In the genomic region with DNA sequence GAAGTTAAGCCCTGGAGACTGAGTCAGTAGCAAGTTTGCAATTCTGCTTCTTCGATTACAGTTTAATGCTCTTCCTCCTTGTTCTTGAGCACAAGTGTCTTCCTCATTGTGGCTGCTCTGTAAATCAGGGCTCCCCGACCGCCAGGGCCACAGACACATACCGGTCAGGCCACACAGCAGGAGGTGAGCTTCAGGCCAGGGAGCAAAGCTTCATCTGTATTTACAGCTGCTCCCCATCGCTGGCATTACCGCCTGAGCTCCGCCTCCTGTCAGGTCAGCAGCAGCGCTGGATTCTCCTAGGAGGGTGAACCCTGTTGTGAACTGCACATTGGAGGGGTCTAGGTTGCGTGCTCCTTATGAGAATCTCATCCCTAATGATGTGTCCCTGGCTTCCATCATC, we compare ENCODE assay signal across 1 cellular context.
TF ChIP-seq lines count a peak whose summit lies in the region.

No MANE protein-coding gene starts in this region.

TF ChIP-seq in IMR-90, 13 proteins besides CTCF, POLR2A, EP300 and RAD21 (continued from another document):
- TF ChIP-seq, protein P1, sequence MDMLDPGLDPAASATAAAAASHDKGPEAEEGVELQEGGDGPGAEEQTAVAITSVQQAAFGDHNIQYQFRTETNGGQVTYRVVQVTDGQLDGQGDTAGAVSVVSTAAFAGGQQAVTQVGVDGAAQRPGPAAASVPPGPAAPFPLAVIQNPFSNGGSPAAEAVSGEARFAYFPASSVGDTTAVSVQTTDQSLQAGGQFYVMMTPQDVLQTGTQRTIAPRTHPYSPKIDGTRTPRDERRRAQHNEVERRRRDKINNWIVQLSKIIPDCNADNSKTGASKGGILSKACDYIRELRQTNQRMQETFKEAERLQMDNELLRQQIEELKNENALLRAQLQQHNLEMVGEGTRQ (IDR thresholded peaks at IDR 0.05; ENCODE audit: low read depth, low read length): no peak
- no peak for TF ChIP-seq MAZ (IDR thresholded peaks at IDR 0.05; ENCODE audit: borderline replicate concordance, low read depth, low read length)
